ENCODE assay signal across 22 cellular contexts in genomic region chr4:187006189-187006618, GRCh38.
DNase-seq lines count a peak whose midpoint lies in the region; ATAC-seq, FAIRE-seq and TF ChIP-seq lines count a peak whose summit lies in the region.
"Had no signal": no experiment of that assay in that cellular context is flagged by ENCODE, and none has a peak within 500 bp of the region (broad histone marks: within the 10 kb centered on the region; RNA-seq: fewer than 3 reads in every experiment).

No MANE protein-coding gene starts in this region.

- no peak overlapping the region for H3K4me3 ChIP-seq in GM23248
- H3K4me3 ChIP-seq: skin epidermis, thoracic aorta had no signal

- TF ChIP-seq POLR2A in GM12891 (IDR thresholded peaks at IDR 0.05; ENCODE audit: low read depth, low read length), result no peak

- no peaks in the 10 kb centered on the region for H3F3A ChIP-seq in GM23248 (ENCODE audit: insufficient read depth)

- 8 to 12% methylated on average over 3 of the region's 3 CpGs for WGBS in GM23248 (ENCODE audit: low coverage in 1 of 2, low lambda C conversion rate in 2 of 2, missing lambda C conversion rate in 2 of 2), 2 experiments

- TF ChIP-seq CTCF in chondrocyte (IDR thresholded peaks at IDR 0.05), result no peak

- FAIRE-seq in GM12891 (lab: Jason Lieb, UNC), result no peak

- H3K79me2 ChIP-seq in GM23248 (ENCODE audit: insufficient read depth), result no peaks in the 10 kb centered on the region

- H3K4me1 ChIP-seq in GM23248 (ENCODE audit: insufficient read depth), result no peaks in the 10 kb centered on the region

- no peak overlapping the region for H2AFZ ChIP-seq in GM23248

- in situ Hi-C loops in GM23248 (cut with MboI), result no loop called here

- H3K9me3 ChIP-seq in GM23248 (ENCODE audit: low read depth), result no peaks in the 10 kb centered on the region
- H3K9me3 ChIP-seq: thoracic aorta had no signal

- no peak overlapping the region for H3K27ac ChIP-seq in GM23248
- H3K27ac ChIP-seq: C4-2B, thoracic aorta had no signal

- H4K20me1 ChIP-seq in GM23248 (ENCODE audit: insufficient read depth), result no peaks in the 10 kb centered on the region

- ATAC-seq in HG03159 (IDR thresholded peaks at IDR 0.05; ENCODE audit: unreplicated experiment), result no peak
- ATAC-seq: effector memory CD8-positive, alpha-beta T cell had no signal

- no peaks in the 10 kb centered on the region for H3K36me3 ChIP-seq in GM23248 (ENCODE audit: low read depth)
- H3K36me3 ChIP-seq: thoracic aorta had no signal

- H3K4me3 Mint-ChIP-seq in chondrocyte (ENCODE audit: unreplicated experiment) (no peak overlapping the region), immature natural killer cell (no peak overlapping the region)
- H3K4me3 Mint-ChIP-seq: activated CD4-positive, alpha-beta T cell treated with anti-CD3 and anti-CD28 coated beads, Interleukin-2, amount 10 ng/mL, durations not matched to agents 7 days and 5 days; activated naive CD4-positive, alpha-beta T cell treated with anti-CD3 and anti-CD28 coated beads, Interleukin-2, amount 10 ng/mL, durations not matched to agents 7 days and 5 days; effector memory CD8-positive, alpha-beta T cell had no signal

- 0 out of 2 replicates have a peak, but pooled peaks cover 5% of the 10 kb centered on the region for H3K27me3 ChIP-seq in GM23248 (replicated peaks; ENCODE audit: insufficient read depth)

- H3K36me3 Mint-ChIP-seq in chondrocyte (ENCODE audit: low read depth) (no peaks in the 10 kb centered on the region), immature natural killer cell (no peaks in the 10 kb centered on the region)
- H3K36me3 Mint-ChIP-seq: activated naive CD4-positive, alpha-beta T cell treated with anti-CD3 and anti-CD28 coated beads, Interleukin-2, amount 10 ng/mL, durations not matched to agents 7 days and 5 days had no signal

- H3K27me3 Mint-ChIP-seq in chondrocyte (ENCODE audit: low read depth) (no peaks in the 10 kb centered on the region), immature natural killer cell (ENCODE audit: low read depth in 3 of 3) (peaks cover 0 to 2% (median 0%) of the 10 kb centered on the region in 3 donors)
- H3K27me3 Mint-ChIP-seq: activated CD4-positive, alpha-beta T cell treated with anti-CD3 and anti-CD28 coated beads, Interleukin-2, amount 10 ng/mL, durations not matched to agents 7 days and 5 days; activated naive CD4-positive, alpha-beta T cell treated with anti-CD3 and anti-CD28 coated beads, Interleukin-2, amount 10 ng/mL, durations not matched to agents 7 days and 5 days; effector memory CD8-positive, alpha-beta T cell had no signal

- peak; percentile 15 for DNase-seq in GM23248
- no peak for DNase-seq in chondrocyte (ENCODE audit: low spot score)
- peak; percentile 61 for DNase-seq in kidney glomerular epithelial cell (lab: John Stamatoyannopoulos, UW)
- DNase-seq in renal cortical epithelial cell (ENCODE audit: low read depth), result peak; percentile 83
- DNase-seq in immature natural killer cell, result no peak
- no peak for DNase-seq in GM12891 (ENCODE audit: insufficient read length, low spot score)
- no peak for DNase-seq in anterior cingulate cortex (lab: John Stamatoyannopoulos, UW)
- DNase-seq: activated CD4-positive, alpha-beta T cell treated with anti-CD3 and anti-CD28 coated beads, Interleukin-2, amount 10 ng/mL, durations not matched to agents 7 days and 5 days; activated naive CD4-positive, alpha-beta T cell treated with anti-CD3 and anti-CD28 coated beads, Interleukin-2, amount 10 ng/mL, durations not matched to agents 7 days and 5 days; activated T-cell treated with anti-CD3 and anti-CD28 coated beads for 4 hours; caudate nucleus; DMS53; effector memory CD8-positive, alpha-beta T cell; midbrain; NCI-H187; NCI-H446 treated with DMSO at 0.1 percent for 48 hours; occipital lobe; T1000 had no signal

- peak overlapping the region; percentile 68 for H3K27ac Mint-ChIP-seq in chondrocyte (ENCODE audit: unreplicated experiment)
- no peak overlapping the region for H3K27ac Mint-ChIP-seq in immature natural killer cell
- H3K27ac Mint-ChIP-seq: activated CD4-positive, alpha-beta T cell treated with anti-CD3 and anti-CD28 coated beads, Interleukin-2, amount 10 ng/mL, durations not matched to agents 7 days and 5 days; activated naive CD4-positive, alpha-beta T cell treated with anti-CD3 and anti-CD28 coated beads, Interleukin-2, amount 10 ng/mL, durations not matched to agents 7 days and 5 days; effector memory CD8-positive, alpha-beta T cell had no signal

- no peak overlapping the region for H3K9ac ChIP-seq in GM23248

- H3K9me3 Mint-ChIP-seq in chondrocyte (ENCODE audit: low read depth), result peaks cover 9% of the 10 kb centered on the region
- peaks cover 4 to 45% (median 19%) of the 10 kb centered on the region in 6 donors for H3K9me3 Mint-ChIP-seq in immature natural killer cell

- no peak overlapping the region for H3K4me2 ChIP-seq in GM23248 (ENCODE audit: unreplicated experiment)

- H3K4me1 Mint-ChIP-seq in chondrocyte (ENCODE audit: low read depth), result peaks cover 36% of the 10 kb centered on the region
- H3K4me1 Mint-ChIP-seq in immature natural killer cell, result no peaks in the 10 kb centered on the region
- H3K4me1 Mint-ChIP-seq: activated CD4-positive, alpha-beta T cell treated with anti-CD3 and anti-CD28 coated beads, Interleukin-2, amount 10 ng/mL, durations not matched to agents 7 days and 5 days; activated naive CD4-positive, alpha-beta T cell treated with anti-CD3 and anti-CD28 coated beads, Interleukin-2, amount 10 ng/mL, durations not matched to agents 7 days and 5 days had no signal

- H3K9me2 ChIP-seq in GM23248 (ENCODE audit: insufficient read depth), result no peaks in the 10 kb centered on the region

TF ChIP-seq in GM12891, 5 proteins besides CTCF, POLR2A, EP300 and RAD21:
- TF ChIP-seq POLR2AphosphoS5 (IDR thresholded peaks at IDR 0.05; ENCODE audit: low read depth, low read length) (no peak), PAX5 (IDR thresholded peaks at IDR 0.05; ENCODE audit: insufficient read depth, low read length, severe bottlenecking) (no peak), SPI1 (IDR thresholded peaks at IDR 0.05; ENCODE audit: low read depth, low read length) (no peak), TAF1 (IDR thresholded peaks at IDR 0.05; ENCODE audit: low read depth, low read length) (no peak), POU2F2 (IDR thresholded peaks at IDR 0.05; ENCODE audit: low read depth, low read length) (no peak)

Comparison
In these comparisons a context has a peak if more than half of its experiments do, and no peak if none do; other contexts are left out.
1. DNase-seq: peak in GM23248 (single experiment), kidney glomerular epithelial cell (single experiment) and renal cortical epithelial cell (single experiment); none in chondrocyte (single experiment), immature natural killer cell (0 of 3), GM12891 (single experiment) and anterior cingulate cortex (0 of 58).